In the genomic region with DNA sequence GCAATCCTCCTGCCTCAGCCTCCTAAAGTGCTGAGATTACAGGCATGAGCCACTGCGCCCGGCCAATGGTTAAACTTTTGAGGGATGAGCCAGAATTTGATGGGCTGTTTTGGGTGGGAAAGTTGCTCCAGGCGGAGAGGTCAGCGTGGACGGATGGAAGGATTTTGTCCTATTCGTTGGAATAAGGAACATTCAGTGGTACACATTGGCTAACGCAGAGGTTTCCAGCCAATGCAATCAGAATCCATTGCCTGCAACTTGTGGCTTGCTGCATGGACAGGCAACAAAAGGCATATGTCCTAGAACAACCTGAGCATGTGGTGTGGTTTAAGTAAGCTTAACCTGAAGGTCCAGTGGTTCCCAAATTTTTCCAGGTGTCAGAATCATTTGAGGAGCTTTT, we compare ENCODE assay signal across 14 cellular contexts. TPM values are rescaled to one million over a fixed set of nuclear protein-coding genes. Genes with fewer than 3 reads are reported as not detected.
DNase-seq lines count a peak whose midpoint lies in the region; ATAC-seq and TF ChIP-seq lines count a peak whose summit lies in the region.
"Had no signal": no experiment of that assay in that cellular context is flagged by ENCODE, and none has a peak within 500 bp of the region (broad histone marks: within the 10 kb centered on the region; RNA-seq: fewer than 3 reads in every experiment).

No MANE protein-coding gene starts in this region.

- H3K4me1 ChIP-seq in endodermal cell (ENCODE audit: control insufficient read depth, insufficient read depth, low read length), result no peaks in the 10 kb centered on the region

- intact Hi-C loops in activated B cell treated with CpG ODN at 0.5 μM for 24 hours (cut with micrococcal nuclease), result loop anchor here (1.0 to 10.0 kb wide), 6 partner anchors 9 to 896 kb away; partner anchors contain the start of gene MIPEP

- WGBS in endodermal cell (ENCODE audit: insufficient coverage in 1 of 2, insufficient read length in 1 of 2), 2 experiments, result 97 to 98% methylated on average over 5 to 7 of the region's 7 CpGs

- H3K36me3 ChIP-seq in endodermal cell (ENCODE audit: control insufficient read depth, insufficient read depth, low read length), result no peaks in the 10 kb centered on the region
- H3K36me3 ChIP-seq: HAP-1 had no signal

- ATAC-seq in activated B cell treated with CpG ODN at 0.5 μM for 24 hours (ENCODE audit: low read depth), result no peak
- no peak for ATAC-seq in stimulated activated naive CD8-positive, alpha-beta T cell treated with anti-CD3 and anti-CD28 coated beads, Interleukin-15, amount 100 ng/mL, for 72 hours
- ATAC-seq in GM18517 (IDR thresholded peaks at IDR 0.05; ENCODE audit: unreplicated experiment), result no peak
- no peak for ATAC-seq in HG03095 (IDR thresholded peaks at IDR 0.05; ENCODE audit: unreplicated experiment)

- peak overlapping the region; percentile 90 for H3K4me3 Mint-ChIP-seq in activated naive CD4-positive, alpha-beta T cell treated with anti-CD3 and anti-CD28 coated beads, Interleukin-2, amount 50 U/mL, for 24 hours
- H3K4me3 Mint-ChIP-seq in activated B cell treated with CpG ODN at 0.5 μM for 24 hours (no peak overlapping the region), endodermal cell (no peak overlapping the region)
- H3K4me3 Mint-ChIP-seq in stimulated activated naive CD8-positive, alpha-beta T cell treated with anti-CD3 and anti-CD28 coated beads, Interleukin-15, amount 100 ng/mL, for 72 hours, result peak overlapping the region; percentile 80 to 95

- no peak overlapping the region for H3K9ac ChIP-seq in endodermal cell (ENCODE audit: extremely low read depth, low read length, poor library complexity, severe bottlenecking)

- H3K27ac ChIP-seq in endodermal cell (ENCODE audit: low read depth, low read length), result no peak overlapping the region
- H3K27ac ChIP-seq: RWPE1 had no signal

- no peak for TF ChIP-seq CTCF in activated B cell treated with CpG ODN at 0.5 μM for 24 hours (IDR thresholded peaks at IDR 0.05)
- TF ChIP-seq CTCF in endodermal cell (conservative IDR thresholded peaks at IDR 0.05), result no peak

- no peaks in the 10 kb centered on the region for H3K27me3 ChIP-seq in endodermal cell (ENCODE audit: control insufficient read depth, insufficient read depth, low read length, poor library complexity, severe bottlenecking)

- CTCF ChIA-PET in activated B cell treated with CpG ODN at 0.5 μM for 24 hours (lab: Charles Lee), result interaction anchor here (1.8 to 2.7 kb wide), 2 partner anchors 10 to 46 kb away, joined by 7 to 16 read pairs; no protein-coding TSS in a partner anchor

- H3K4me3 ChIP-seq in endodermal cell (ENCODE audit: low read length), result no peak overlapping the region
- H3K4me3 ChIP-seq: HAP-1, mucosa of descending colon had no signal

- POLR2A ChIA-PET in activated B cell treated with CpG ODN at 0.5 μM for 24 hours (lab: Charles Lee), result interaction anchor here (0.8 kb wide), 1 partner anchor 12 kb away, joined by 3 read pairs; no protein-coding TSS in a partner anchor

- no peaks in the 10 kb centered on the region for H3K27me3 Mint-ChIP-seq in activated naive CD4-positive, alpha-beta T cell treated with anti-CD3 and anti-CD28 coated beads, Interleukin-2, amount 50 U/mL, for 24 hours
- H3K27me3 Mint-ChIP-seq in activated B cell treated with CpG ODN at 0.5 μM for 24 hours (no peaks in the 10 kb centered on the region), endodermal cell (ENCODE audit: insufficient read depth) (no peaks in the 10 kb centered on the region)
- no peaks in the 10 kb centered on the region for H3K27me3 Mint-ChIP-seq in stimulated activated naive CD8-positive, alpha-beta T cell treated with anti-CD3 and anti-CD28 coated beads, Interleukin-15, amount 100 ng/mL, for 72 hours

- H3K9me3 ChIP-seq in endodermal cell (ENCODE audit: control insufficient read depth, low read length), result no peaks in the 10 kb centered on the region
- H3K9me3 ChIP-seq: HAP-1, mucosa of descending colon had no signal

- no peak for DNase-seq in activated naive CD4-positive, alpha-beta T cell (lab: John Stamatoyannopoulos, UW)
- no peak for DNase-seq in activated B cell treated with CpG ODN at 0.5 μM for 24 hours
- peak; percentile 13 for DNase-seq in endodermal cell
- DNase-seq in stimulated activated naive CD8-positive, alpha-beta T cell treated with anti-CD3 and anti-CD28 coated beads, Interleukin-15, amount 100 ng/mL, for 72 hours, result no peak
- no peak for DNase-seq in stimulated activated naive CD4-positive, alpha-beta T cell treated with Interleukin-2 at 50 U/mL for 16 hours (lab: John Stamatoyannopoulos, UW)
- DNase-seq: foreskin fibroblast, NCI-H2029 treated with DMSO at 0.1 percent for 48 hours had no signal

- peak overlapping the region; percentile 98 for H3K27ac Mint-ChIP-seq in activated naive CD4-positive, alpha-beta T cell treated with anti-CD3 and anti-CD28 coated beads, Interleukin-2, amount 50 U/mL, for 24 hours
- H3K27ac Mint-ChIP-seq in activated B cell treated with CpG ODN at 0.5 μM for 24 hours (peak overlapping the region; percentile 92), endodermal cell (no peak overlapping the region)
- H3K27ac Mint-ChIP-seq in stimulated activated naive CD8-positive, alpha-beta T cell treated with anti-CD3 and anti-CD28 coated beads, Interleukin-15, amount 100 ng/mL, for 72 hours, result peak overlapping the region; percentile 55 to 94

- no peaks in the 10 kb centered on the region for H3K9me3 Mint-ChIP-seq in activated naive CD4-positive, alpha-beta T cell treated with anti-CD3 and anti-CD28 coated beads, Interleukin-2, amount 50 U/mL, for 24 hours
- no peaks in the 10 kb centered on the region for H3K9me3 Mint-ChIP-seq in activated B cell treated with CpG ODN at 0.5 μM for 24 hours
- no peaks in the 10 kb centered on the region for H3K9me3 Mint-ChIP-seq in endodermal cell
- H3K9me3 Mint-ChIP-seq in stimulated activated naive CD8-positive, alpha-beta T cell treated with anti-CD3 and anti-CD28 coated beads, Interleukin-15, amount 100 ng/mL, for 72 hours, result no peaks in the 10 kb centered on the region

- peaks cover 11% of the 10 kb centered on the region for H3K36me3 Mint-ChIP-seq in activated naive CD4-positive, alpha-beta T cell treated with anti-CD3 and anti-CD28 coated beads, Interleukin-2, amount 50 U/mL, for 24 hours
- H3K36me3 Mint-ChIP-seq in activated B cell treated with CpG ODN at 0.5 μM for 24 hours (ENCODE audit: low read depth) (peaks cover 5% of the 10 kb centered on the region), endodermal cell (ENCODE audit: low read depth) (no peaks in the 10 kb centered on the region)

- H3K4me1 Mint-ChIP-seq in activated naive CD4-positive, alpha-beta T cell treated with anti-CD3 and anti-CD28 coated beads, Interleukin-2, amount 50 U/mL, for 24 hours, result peaks cover 92% of the 10 kb centered on the region
- H3K4me1 Mint-ChIP-seq in activated B cell treated with CpG ODN at 0.5 μM for 24 hours, result peaks cover 71% of the 10 kb centered on the region
- peaks cover 14% of the 10 kb centered on the region for H3K4me1 Mint-ChIP-seq in endodermal cell
- H3K4me1 Mint-ChIP-seq in stimulated activated naive CD8-positive, alpha-beta T cell treated with anti-CD3 and anti-CD28 coated beads, Interleukin-15, amount 100 ng/mL, for 72 hours, result peaks cover 94% of the 10 kb centered on the region

RNA-seq across cellular contexts. Expression of gene C1QTNF9, which starts 35.5 kb away (rescaled TPM):
- total RNA-seq in activated B cell treated with CpG ODN at 0.5 μM for 24 hours (not detected in 2 replicates), endodermal cell (not detected)
- not detected for polyA plus RNA-seq in endodermal cell (2013, experiment 1 of 2)
- polyA plus RNA-seq in endodermal cell (2013, experiment 2 of 2), result not detected
- total RNA-seq: M059J had no signal

Comparison
In these comparisons a context has a peak if more than half of its experiments do, and no peak if none do; other contexts are left out.
1. H3K4me3 Mint-ChIP-seq: peak in activated naive CD4-positive, alpha-beta T cell treated with anti-CD3 and anti-CD28 coated beads, Interleukin-2, amount 50 U/mL, for 24 hours (single experiment) and stimulated activated naive CD8-positive, alpha-beta T cell treated with anti-CD3 and anti-CD28 coated beads, Interleukin-15, amount 100 ng/mL, for 72 hours (2 of 2); none in activated B cell treated with CpG ODN at 0.5 μM for 24 hours (single experiment) and endodermal cell (single experiment).